In the genomic region with DNA sequence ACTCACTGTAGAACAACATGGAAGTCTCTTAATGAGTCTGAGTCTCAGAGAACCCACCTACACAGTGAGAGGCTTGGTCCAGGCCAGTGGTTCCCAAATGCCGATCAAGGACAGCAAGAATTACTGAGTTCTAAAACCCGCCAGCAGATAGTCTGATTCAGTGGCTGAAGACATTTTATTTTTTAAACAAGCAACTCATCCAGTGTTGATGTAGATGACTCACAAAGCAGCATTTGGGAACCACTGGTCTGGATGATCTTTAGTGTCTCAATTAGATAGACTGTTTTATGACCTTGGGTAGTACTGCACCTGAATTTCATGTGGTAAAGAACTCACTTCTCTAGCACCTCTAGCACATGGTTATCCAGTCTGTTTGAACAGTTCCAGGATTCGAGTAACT, we compare ENCODE assay signal across 23 cellular contexts.
DNase-seq lines count a peak whose midpoint lies in the region; ATAC-seq and TF ChIP-seq lines count a peak whose summit lies in the region.
"Had no signal": no experiment of that assay in that cellular context is flagged by ENCODE, and none has a peak within 500 bp of the region (broad histone marks: within the 10 kb centered on the region; RNA-seq: fewer than 3 reads in every experiment).

No MANE protein-coding gene starts in this region.

- no peak overlapping the region for H3K27ac Mint-ChIP-seq in activated naive CD4-positive, alpha-beta T cell treated with anti-CD3 and anti-CD28 coated beads, Interleukin-2, amount 50 U/mL, for 72 hours
- H3K27ac Mint-ChIP-seq: activated CD4-positive, alpha-beta memory T cell treated with anti-CD3 and anti-CD28 coated beads for 36 hours; CD8-positive, alpha-beta memory T cell; endodermal cell; T-helper 1 cell treated with Interleukin-12 subunit alpha and Interleukin-12 subunit beta and Interleukin-4 antibody, amounts not matched to agents 30 μg/mL and 1 μg/mL, for 36 hours had no signal

- no peak overlapping the region for H2AFZ ChIP-seq in fibroblast of lung (ENCODE audit: low read length)

- H3K9ac ChIP-seq in fibroblast of lung (ENCODE audit: insufficient read depth, low read length): no peak overlapping the region

- H3K36me3 ChIP-seq in MG63 (peaks cover 35% of the 10 kb centered on the region), fibroblast of lung (ENCODE audit: control insufficient read depth, insufficient read depth, low read length) (peaks cover 2% of the 10 kb centered on the region)

- no peaks in the 10 kb centered on the region for H3K9me3 Mint-ChIP-seq in activated naive CD4-positive, alpha-beta T cell treated with anti-CD3 and anti-CD28 coated beads, Interleukin-2, amount 50 U/mL, for 72 hours
- H3K9me3 Mint-ChIP-seq: activated CD4-positive, alpha-beta memory T cell treated with anti-CD3 and anti-CD28 coated beads for 36 hours; CD8-positive, alpha-beta memory T cell; endodermal cell; neural crest cell; T-helper 1 cell treated with Interleukin-12 subunit alpha and Interleukin-12 subunit beta and Interleukin-4 antibody, amounts not matched to agents 30 μg/mL and 1 μg/mL, for 36 hours had no signal

- TF ChIP-seq CTCF in fibroblast of lung (conservative IDR thresholded peaks at IDR 0.05 in 1 of 2, IDR thresholded peaks at IDR 0.05 in 1 of 2; ENCODE audit: low read depth in 1 of 2, low read length in 2 of 2): no peak

- no peaks in the 10 kb centered on the region for H3K4me1 ChIP-seq in fibroblast of lung (ENCODE audit: control insufficient read depth, extremely low read depth, insufficient read depth, low read length)
- H3K4me1 ChIP-seq: testis had no signal

- no peak overlapping the region for H3K4me2 ChIP-seq in fibroblast of lung (ENCODE audit: extremely low read depth, insufficient read depth, low read length)

- H4K20me1 ChIP-seq in fibroblast of lung (ENCODE audit: control insufficient read depth, extremely low read depth, insufficient read depth, low read length): no peaks in the 10 kb centered on the region

- H3K79me2 ChIP-seq in fibroblast of lung (ENCODE audit: control insufficient read depth, insufficient read depth, low read length): no peaks in the 10 kb centered on the region

- H3K36me3 Mint-ChIP-seq in activated naive CD4-positive, alpha-beta T cell treated with anti-CD3 and anti-CD28 coated beads, Interleukin-2, amount 50 U/mL, for 72 hours: peaks cover 5 to 14% of the 10 kb centered on the region in 2 donors

- H3K27ac ChIP-seq in fibroblast of lung (ENCODE audit: insufficient read depth, low read length): no peak overlapping the region
- H3K27ac ChIP-seq: testis, WERI-Rb-1 had no signal

- DNase-seq in ELR (ENCODE audit: low read depth) (peak; percentile 49), MG63 (peak; percentile 33), fibroblast of lung (ENCODE audit: low read depth in 2 of 2) (peak; percentile 17 to 47), renal cortical epithelial cell (ENCODE audit: low read depth) (peak; percentile 54), OCI-M2 (lab: John Stamatoyannopoulos, UW; ENCODE audit: unreplicated experiment) (no peak)
- DNase-seq in activated naive CD4-positive, alpha-beta T cell treated with anti-CD3 and anti-CD28 coated beads, Interleukin-2, amount 50 U/mL, for 72 hours (ENCODE audit: low spot score in 2 of 2): no peak
- DNase-seq: activated CD4-positive, alpha-beta memory T cell treated with anti-CD3 and anti-CD28 coated beads for 36 hours; activated naive CD4-positive, alpha-beta T cell treated with anti-CD3 and anti-CD28 coated beads, Interleukin-2, amount 50 U/mL, for 16 hours; activated T-cell treated with anti-CD3 and anti-CD28 coated beads, Interleukin-2, amount 50 U/mL, for 1 hour; CD8-positive, alpha-beta memory T cell; endodermal cell; mucosa of descending colon; NCI-H1436; NCI-H69; SHP77 treated with DMSO at 0.1 percent for 48 hours; stimulated activated CD4-positive, alpha-beta T cell treated with anti-CD3 and anti-CD28 coated beads, Interleukin-12 subunit alpha, Interleukin-12 subunit beta, amount 100 ng/mL, for 4 hours; stimulated activated CD8-positive, alpha-beta memory T cell treated with anti-CD3 and anti-CD28 coated beads, Interleukin-4, amount 100 ng/mL, for 48 hours; testis; WERI-Rb-1 had no signal

- no peaks in the 10 kb centered on the region for H3K9me3 ChIP-seq in MG63
- H3K9me3 ChIP-seq in fibroblast of lung (ENCODE audit: control insufficient read depth, insufficient read depth, low read depth, low read length): no peaks in the 10 kb centered on the region
- H3K9me3 ChIP-seq: mucosa of descending colon, testis had no signal

- H3K4me3 ChIP-seq in MG63 (no peak overlapping the region), fibroblast of lung (replicated peaks in 1 of 4; ENCODE audit: control extremely low read depth in 1 of 4, insufficient read depth in 1 of 4, low read depth in 3 of 4, low read length in 4 of 4) (no peak overlapping the region)
- H3K4me3 ChIP-seq: mucosa of descending colon, testis had no signal

- no peak for ATAC-seq in activated naive CD4-positive, alpha-beta T cell treated with anti-CD3 and anti-CD28 coated beads, Interleukin-2, amount 50 U/mL, for 72 hours
- no peak for ATAC-seq in HG03045 (IDR thresholded peaks at IDR 0.05; ENCODE audit: unreplicated experiment)
- ATAC-seq: left lobe of liver, mucosa of descending colon had no signal

- H3K27me3 ChIP-seq in MG63 (no peaks in the 10 kb centered on the region), fibroblast of lung (ENCODE audit: control insufficient read depth, insufficient read depth, low read length) (no peaks in the 10 kb centered on the region)
- H3K27me3 ChIP-seq: testis had no signal

Comparison
In these comparisons a context has a peak if more than half of its experiments do, and no peak if none do; other contexts are left out.
1. DNase-seq: peak in ELR (single experiment), MG63 (single experiment), fibroblast of lung (2 of 2) and renal cortical epithelial cell (single experiment); none in activated naive CD4-positive, alpha-beta T cell treated with anti-CD3 and anti-CD28 coated beads, Interleukin-2, amount 50 U/mL, for 72 hours (0 of 2) and OCI-M2 (single experiment).